ENCODE assay signal across 13 cellular contexts in the genomic region with DNA sequence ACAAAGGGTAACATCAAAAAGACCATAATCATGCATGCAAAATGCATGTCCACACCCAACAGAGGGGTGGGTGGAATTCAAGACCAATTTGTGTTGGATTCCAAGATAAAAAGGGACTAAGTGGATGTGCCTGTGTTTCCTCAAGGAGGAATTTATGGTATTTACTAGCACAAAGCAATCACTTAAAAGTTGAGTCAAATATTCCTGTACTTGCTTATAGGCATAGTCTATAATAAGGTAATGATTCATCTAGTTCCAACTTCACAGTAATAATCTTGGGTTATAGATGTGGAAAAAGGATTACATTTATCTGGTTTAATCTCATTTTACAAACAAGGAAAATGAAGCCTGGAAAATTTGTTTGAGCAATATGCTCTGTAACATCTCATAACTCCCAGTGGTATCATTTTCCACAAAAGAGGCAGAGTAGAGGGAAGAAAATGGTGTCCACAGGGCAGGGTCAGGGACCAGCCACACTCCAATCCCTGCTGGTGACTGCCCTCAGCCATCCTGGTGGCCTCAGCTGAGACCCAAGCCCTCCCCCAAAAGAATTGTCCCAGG.
DNase-seq lines count a peak whose midpoint lies in the region; ATAC-seq and TF ChIP-seq lines count a peak whose summit lies in the region.
"Had no signal": no experiment of that assay in that cellular context is flagged by ENCODE, and none has a peak within 500 bp of the region (broad histone marks: within the 10 kb centered on the region; RNA-seq: fewer than 3 reads in every experiment).

No MANE protein-coding gene starts in this region.

- H4K91ac ChIP-seq in IMR-90 (ENCODE audit: insufficient read depth, low read depth, low read length), result peak overlapping the region; percentile 62

- H3K18ac ChIP-seq in IMR-90 (ENCODE audit: low read depth, low read length), result 0 out of 2 replicates have a peak overlapping the region, but pooled peaks have one; percentile 5
- H3K18ac ChIP-seq in mesendoderm (ENCODE audit: low read length), result no peak overlapping the region

- POLR2A ChIA-PET in IMR-90 (lab: Charles Lee; ENCODE audit: unreplicated experiment), result no interaction called here

- H3K4me3 ChIP-seq in AG09309 (ENCODE audit: control insufficient read depth, low read depth, low read length), result no peak overlapping the region
- H3K4me3 ChIP-seq in IMR-90 (ENCODE audit: insufficient read depth, low read depth, low read length), result no peak overlapping the region
- H3K4me3 ChIP-seq in mesendoderm (ENCODE audit: low read length), result no peak overlapping the region
- no peak overlapping the region for H3K4me3 ChIP-seq in spleen
- no peak overlapping the region for H3K4me3 ChIP-seq in sigmoid colon

- peak; percentile 59 for ATAC-seq in IMR-90 (ENCODE audit: low read depth)
- ATAC-seq in GM19395 (IDR thresholded peaks at IDR 0.05; ENCODE audit: unreplicated experiment), result no peak
- ATAC-seq: left colon had no signal

- H3K4ac ChIP-seq in IMR-90 (ENCODE audit: low read depth, low read length) (peak overlapping the region; percentile 80), mesendoderm (ENCODE audit: low read depth, low read length) (no peak overlapping the region)

- CTCF ChIA-PET in IMR-90 (lab: Yijun Ruan, JAX), result no interaction called here

- peak overlapping the region; percentile 39; the same call in 1 of the 2 replicates for H3K23ac ChIP-seq in IMR-90 (ENCODE audit: low read depth, low read length)
- no peak overlapping the region for H3K23ac ChIP-seq in mesendoderm (ENCODE audit: low read length)

- H2BK20ac ChIP-seq in IMR-90 (ENCODE audit: low read depth, low read length), result peak overlapping the region; percentile 75; the same call in 1 of the 2 replicates

- H2AK9ac ChIP-seq in IMR-90 (replicated peaks; ENCODE audit: low read depth, low read length, poor library complexity), result no peak overlapping the region

- H3K9ac ChIP-seq in IMR-90 (ENCODE audit: low read depth, low read length), result no peak overlapping the region
- H3K9ac ChIP-seq in mesendoderm (ENCODE audit: low read length), result no peak overlapping the region

- H2AFZ ChIP-seq in IMR-90 (replicated peaks; ENCODE audit: low read length, poor library complexity), result no peak overlapping the region

- no peak overlapping the region; the same call in 1 of the 2 replicates for H3K4me2 ChIP-seq in IMR-90 (ENCODE audit: low read depth, low read length)
- H3K4me2 ChIP-seq in mesendoderm (ENCODE audit: low read length), result no peak overlapping the region

- H2AK5ac ChIP-seq in IMR-90 (ENCODE audit: low read depth, low read length) (peak overlapping the region; percentile 95; the same call in 1 of the 2 replicates), mesendoderm (ENCODE audit: low read length) (no peak overlapping the region)

- H3K9me3 ChIP-seq in IMR-90 (ENCODE audit: control insufficient read depth, insufficient read depth, low read length) (no peaks in the 10 kb centered on the region), spleen (no peaks in the 10 kb centered on the region), sigmoid colon (no peaks in the 10 kb centered on the region)

- no peak for TF ChIP-seq EP300 in sigmoid colon (IDR thresholded peaks at IDR 0.05)

- dilution Hi-C loops in IMR-90 (cut with HindIII; ENCODE audit: low sequenced_read_pairs, unreplicated experiment), result no loop called here

- no peaks in the 10 kb centered on the region for H4K20me1 ChIP-seq in IMR-90 (ENCODE audit: insufficient read depth, low read length)

- H3K27me3 ChIP-seq in IMR-90 (ENCODE audit: control insufficient read depth, insufficient read depth, low read length) (no peaks in the 10 kb centered on the region), mesendoderm (ENCODE audit: insufficient read depth, low read length, poor library complexity) (no peaks in the 10 kb centered on the region), spleen (replicated peaks in 1 of 7) (no peaks in the 10 kb centered on the region), sigmoid colon (no peaks in the 10 kb centered on the region)

- no TSS peak for BruUV-seq in IMR-90 (replicated peaks; lab: Mats Ljungman, UMichigan)

- peaks cover 11% of the 10 kb centered on the region for H3K4me1 ChIP-seq in IMR-90 (ENCODE audit: control insufficient read depth, insufficient read depth, low read length)
- peaks cover 9% of the 10 kb centered on the region for H3K4me1 ChIP-seq in mesendoderm (ENCODE audit: control insufficient read depth, low read depth, low read length)
- peaks cover 0 to 31% (median 11%) of the 10 kb centered on the region in 6 donors for H3K4me1 ChIP-seq in spleen
- peaks cover 0 to 71% (median 61%) of the 10 kb centered on the region in 4 donors for H3K4me1 ChIP-seq in sigmoid colon

- peak overlapping the region; percentile 41 for H2BK5ac ChIP-seq in IMR-90 (ENCODE audit: low read depth, low read length, poor library complexity, severe bottlenecking)
- H2BK5ac ChIP-seq in mesendoderm (ENCODE audit: low read length), result no peak overlapping the region

- intact Hi-C loops in IMR-90 (cut with micrococcal nuclease) (loop anchor here (5.0 kb wide), 2 partner anchors 43 to 63 kb away; no protein-coding TSS in a partner anchor), spleen (cut with DNase I; ENCODE audit: low total_unique reads) (no loop called here), sigmoid colon (cut with DNase I) (loop anchor here (10.0 kb wide), 1 partner anchor 91 kb away; the partner anchor contains the start of gene PPFIBP1)

- H4K5ac ChIP-seq in IMR-90 (ENCODE audit: low read depth, low read length) (peak overlapping the region; percentile 26; the same call in 1 of the 2 replicates), mesendoderm (ENCODE audit: low read length) (no peak overlapping the region)

- H2BK120ac ChIP-seq in IMR-90 (ENCODE audit: low read depth, low read length) (peak overlapping the region; percentile 44; the same call in 1 of the 2 replicates), mesendoderm (ENCODE audit: low read depth, low read length) (no peak overlapping the region)

- H4K8ac ChIP-seq in IMR-90 (ENCODE audit: low read depth in 2 of 2, low read length in 2 of 2) (peak overlapping the region in 1 of 2 experiments; percentile 54; a peak in 1 of 4 replicates), mesendoderm (ENCODE audit: low read depth, low read length) (no peak overlapping the region)

- peak overlapping the region; percentile 90 for H3K14ac ChIP-seq in IMR-90 (replicated peaks; ENCODE audit: low read depth, low read length)

- TF ChIP-seq POLR2A in IMR-90 (IDR thresholded peaks at IDR 0.05; ENCODE audit: low read depth, low read length) (no peak), spleen (IDR thresholded peaks at IDR 0.05) (no peak), sigmoid colon (IDR thresholded peaks at IDR 0.05) (no peak)

- peak overlapping the region; percentile 19; the same call in 1 of the 3 replicates for H2BK15ac ChIP-seq in IMR-90 (ENCODE audit: low read depth, low read length)
- no peak overlapping the region for H2BK15ac ChIP-seq in mesendoderm (replicated peaks; ENCODE audit: low read depth)

- peaks cover 2% of the 10 kb centered on the region for H3K79me2 ChIP-seq in mesendoderm (ENCODE audit: control insufficient read depth, insufficient read depth, low read length)

- no peak for TF ChIP-seq CTCF in AG09309 (IDR thresholded peaks at IDR 0.05; ENCODE audit: control insufficient read depth, insufficient read depth, low read depth, low read length, missing control alignments)
- TF ChIP-seq CTCF in IMR-90 (conservative IDR thresholded peaks at IDR 0.05; ENCODE audit: low read depth, low read length), result no peak
- TF ChIP-seq CTCF in spleen (IDR thresholded peaks at IDR 0.05 in 8 of 11, conservative IDR thresholded peaks at IDR 0.05 in 3 of 11), result no peak
- TF ChIP-seq CTCF in sigmoid colon (IDR thresholded peaks at IDR 0.05), result no peak

- peaks cover 34 to 75% of the 10 kb centered on the region in 2 experiments for H3K79me1 ChIP-seq in IMR-90 (ENCODE audit: low read depth in 1 of 2, low read length in 2 of 2)
- H3K79me1 ChIP-seq in mesendoderm (ENCODE audit: low read length), result peaks cover 9% of the 10 kb centered on the region

- DNase-seq in AG09309 (ENCODE audit: low read depth) (peak; percentile 81), IMR-90 (peak; percentile 56), astrocyte of the hippocampus (ENCODE audit: low read depth, low spot score) (peak; percentile 66), mesendoderm (peak; percentile 70), spleen (no peak), sigmoid colon (no peak), NCI-H128 (lab: John Stamatoyannopoulos, UW; ENCODE audit: unreplicated experiment) (no peak)
- DNase-seq: activated CD4-positive, CD25-positive, alpha-beta regulatory T cell treated with anti-CD3 and anti-CD28 coated beads, Interleukin-2, amount 50 U/mL, for 72 hours; effector CD4-positive, alpha-beta T cell; head of caudate nucleus; left colon; NCI-H2107 had no signal

- H3K27ac ChIP-seq in IMR-90 (ENCODE audit: insufficient read depth, low read length) (no peak overlapping the region), mesendoderm (ENCODE audit: low read depth, low read length) (no peak overlapping the region), spleen (no peak overlapping the region), sigmoid colon (peak overlapping the region in 2 of 4 donors; percentile 50 to 52)

- peaks cover 13% of the 10 kb centered on the region for H3K9me1 ChIP-seq in IMR-90 (ENCODE audit: insufficient read depth, low read length)

- TF ChIP-seq RAD21 in IMR-90 (IDR thresholded peaks at IDR 0.05; ENCODE audit: low read length), result no peak

- H3K56ac ChIP-seq in IMR-90 (ENCODE audit: extremely low read depth, insufficient read depth, low read length) (no peak overlapping the region), mesendoderm (ENCODE audit: low read length) (no peak overlapping the region)

- in situ Hi-C loops in IMR-90 (cut with MboI; ENCODE audit: low sequenced_read_pairs), result no loop called here

- no peaks in the 10 kb centered on the region for H3K36me3 ChIP-seq in IMR-90 (ENCODE audit: control insufficient read depth, insufficient read depth, low read length)
- no peaks in the 10 kb centered on the region for H3K36me3 ChIP-seq in mesendoderm (ENCODE audit: control insufficient read depth, insufficient read depth, low read length)
- H3K36me3 ChIP-seq in spleen, result no peaks in the 10 kb centered on the region
- H3K36me3 ChIP-seq in sigmoid colon, result no peaks in the 10 kb centered on the region

TF ChIP-seq in IMR-90, 13 proteins besides CTCF, POLR2A, EP300 and RAD21 (continues in another document):
- no peak for TF ChIP-seq MAFK (IDR thresholded peaks at IDR 0.05; ENCODE audit: low read depth, low read length)
- TF ChIP-seq RFX5 (IDR thresholded peaks at IDR 0.05; ENCODE audit: low read depth, low read length), result no peak
- no peak for TF ChIP-seq USF2 (IDR thresholded peaks at IDR 0.05; ENCODE audit: low read depth, low read length)

Comparison
In these comparisons a context has a peak if more than half of its experiments do, and no peak if none do; other contexts are left out.
1. DNase-seq: peak in AG09309 (single experiment), IMR-90 (single experiment), astrocyte of the hippocampus (single experiment) and mesendoderm (single experiment); none in spleen (single experiment), sigmoid colon (single experiment) and NCI-H128 (single experiment).